Comparison of ENCODE assay signal across 30 cellular contexts in the genomic region with DNA sequence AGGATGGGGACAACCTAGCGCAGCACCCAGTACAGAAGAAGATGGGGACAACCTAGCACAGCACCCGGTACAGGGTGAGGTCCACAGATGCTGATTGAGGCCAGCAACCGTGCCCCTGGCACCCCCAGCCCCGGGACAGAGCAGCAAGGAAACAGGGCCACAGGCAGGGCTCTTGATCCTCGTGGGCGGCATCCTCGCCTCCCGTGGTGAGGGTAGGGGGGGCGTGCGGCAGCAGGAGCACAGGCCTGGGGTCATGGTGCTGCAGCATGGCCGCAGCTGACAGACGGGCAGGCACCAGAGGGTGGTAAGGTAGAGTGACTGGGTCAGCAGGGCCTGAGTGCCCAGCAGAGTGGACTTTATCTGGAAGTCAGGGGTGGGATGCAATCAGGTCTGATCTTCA.
DNase-seq lines count a peak whose midpoint lies in the region; ATAC-seq, FAIRE-seq and TF ChIP-seq lines count a peak whose summit lies in the region.
"Had no signal": no experiment of that assay in that cellular context is flagged by ENCODE, and none has a peak within 500 bp of the region (broad histone marks: within the 10 kb centered on the region; RNA-seq: fewer than 3 reads in every experiment).

No MANE protein-coding gene starts in this region.

- H3K27me3 ChIP-seq in H1 (replicated peaks in 1 of 4; ENCODE audit: control insufficient read depth in 3 of 4, extremely low read depth in 1 of 4, insufficient read depth in 3 of 4, low read length in 3 of 4) (no peaks in the 10 kb centered on the region), neural progenitor cell (no peaks in the 10 kb centered on the region)
- H3K27me3 ChIP-seq: BE2C, BLaER1 had no signal

- peaks cover 8% of the 10 kb centered on the region for H3K27me3 Mint-ChIP-seq in neural progenitor cell (ENCODE audit: insufficient read depth, low read depth)
- H3K27me3 Mint-ChIP-seq in HFFc6 (ENCODE audit: insufficient read depth) = peaks cover 2% of the 10 kb centered on the region
- H3K27me3 Mint-ChIP-seq: CD4-positive, alpha-beta memory T cell; CD4-positive, CD25-positive, alpha-beta regulatory T cell; CD8-positive, alpha-beta memory T cell had no signal

- no peaks in the 10 kb centered on the region for H3K23me2 ChIP-seq in H1 (ENCODE audit: low read depth, low read length)

- H4K91ac ChIP-seq in H1 (replicated peaks; ENCODE audit: insufficient read length, low read length) = no peak overlapping the region

- H4K20me1 ChIP-seq in H1 (replicated peaks in 1 of 2; ENCODE audit: control insufficient read depth in 1 of 2, insufficient read depth in 2 of 2, low read length in 2 of 2) (no peaks in the 10 kb centered on the region), neural progenitor cell (ENCODE audit: low read depth) (no peaks in the 10 kb centered on the region)
- H4K20me1 ChIP-seq: BLaER1 had no signal

- H3K4me1 Mint-ChIP-seq in neural progenitor cell (no peaks in the 10 kb centered on the region), HFFc6 (ENCODE audit: low read depth) (no peaks in the 10 kb centered on the region)
- H3K4me1 Mint-ChIP-seq: CD14-positive monocyte; CD4-positive, alpha-beta memory T cell; CD4-positive, CD25-positive, alpha-beta regulatory T cell; CD8-positive, alpha-beta memory T cell had no signal

- POLR2A ChIA-PET in HEK293 (lab: Yijun Ruan, JAX) = no interaction called here
- POLR2A ChIA-PET in H1 (lab: Charles Lee; ENCODE audit: partially characterized antibody) = no interaction called here

- no peak overlapping the region for H3K14ac ChIP-seq in H1 (ENCODE audit: insufficient read length)

- no peak overlapping the region for H2BK5ac ChIP-seq in H1 (ENCODE audit: low read depth, low read length)

- H3K9me3 ChIP-seq in HEK293 (ENCODE audit: control insufficient read depth, insufficient read depth, low read depth, low read length) (no peaks in the 10 kb centered on the region), H1 (ENCODE audit: insufficient read depth in 2 of 2, low read depth in 1 of 2, low read length in 1 of 2) (no peaks in the 10 kb centered on the region), neural progenitor cell (ENCODE audit: low read depth) (no peaks in the 10 kb centered on the region)
- H3K9me3 ChIP-seq: BE2C, BLaER1 had no signal

- H3K36me3 ChIP-seq in HEK293 (ENCODE audit: control insufficient read depth in 2 of 2, insufficient read depth in 1 of 2, low read length in 2 of 2) (no peaks in the 10 kb centered on the region), H1 (ENCODE audit: control insufficient read depth in 2 of 4, insufficient read depth in 4 of 4, low read length in 3 of 4) (no peaks in the 10 kb centered on the region), neural progenitor cell (no peaks in the 10 kb centered on the region)
- H3K36me3 ChIP-seq: BE2C, BLaER1 had no signal

- H3K23ac ChIP-seq in H1 (ENCODE audit: insufficient read length) = no peak overlapping the region

- H2BK120ac ChIP-seq in H1 (replicated peaks; ENCODE audit: low read depth, low read length) = no peak overlapping the region

- no peak for FAIRE-seq in H1 (lab: Jason Lieb, UNC)
- FAIRE-seq: A204.1, GM12878, GM12892, GM18507, GM19239 had no signal

- no peaks in the 10 kb centered on the region for H3K79me1 ChIP-seq in H1 (ENCODE audit: low read depth, low read length)

- H3K79me2 ChIP-seq in H1 (ENCODE audit: control insufficient read depth in 1 of 2, insufficient read depth in 2 of 2, low read length in 2 of 2) (no peaks in the 10 kb centered on the region), neural progenitor cell (ENCODE audit: low read depth) (no peaks in the 10 kb centered on the region)

- H3K9me3 Mint-ChIP-seq in neural progenitor cell (no peaks in the 10 kb centered on the region), HFFc6 (peaks cover 9% of the 10 kb centered on the region; the same call in 1 of the 2 replicates)
- H3K9me3 Mint-ChIP-seq: CD4-positive, alpha-beta memory T cell; CD4-positive, CD25-positive, alpha-beta regulatory T cell; CD8-positive, alpha-beta memory T cell had no signal

- no peak overlapping the region for H3K4ac ChIP-seq in H1 (replicated peaks; ENCODE audit: insufficient read length, low read depth, low read length)

- H3K4me1 ChIP-seq in HEK293 (ENCODE audit: control insufficient read depth, insufficient read depth, low read length) (no peaks in the 10 kb centered on the region; the same call in 1 of the 2 replicates), H1 (replicated peaks in 1 of 4; ENCODE audit: control insufficient read depth in 3 of 4, insufficient read depth in 4 of 4, low read length in 3 of 4) (no peaks in the 10 kb centered on the region; a peak in 1 of 7 replicates), neural progenitor cell (no peaks in the 10 kb centered on the region)
- H3K4me1 ChIP-seq: BE2C, BLaER1 had no signal

- 88% methylated on average over 12 of the region's 12 CpGs; no CpG with 5 or more reads in 1 of the 2 experiments for WGBS in H1 (ENCODE audit: extremely low coverage in 1 of 2, insufficient coverage in 1 of 2, insufficient read length in 1 of 2, insufficient replicate concordance in 2 of 2, low coverage in 1 of 2, low lambda C conversion rate in 2 of 2, missing lambda C conversion rate in 1 of 2), 2 experiments

- H3K4me3 ChIP-seq in HEK293 (ENCODE audit: low read depth, low read length) (no peak overlapping the region), H1 (ENCODE audit: extremely low read depth in 1 of 4, insufficient read depth in 2 of 4, low read depth in 3 of 4, low read length in 4 of 4) (no peak overlapping the region), neural progenitor cell (no peak overlapping the region)
- H3K4me3 ChIP-seq: BLaER1, GM12878 had no signal

- DNase-seq in H1 (ENCODE audit: low read depth in 1 of 2, low spot score in 2 of 2) = no peak
- DNase-seq in neural progenitor cell (ENCODE audit: low spot score) = no peak
- DNase-seq in omental fat pad (ENCODE audit: low spot score) = no peak
- DNase-seq in HFFc6 = no peak
- no peak for DNase-seq in NCI-H1092 (lab: John Stamatoyannopoulos, UW)
- DNase-seq: 8988T; ACHN; BE2C; C1 segment of cervical spinal cord; CD4-positive, alpha-beta memory T cell; CD4-positive, CD25-positive, alpha-beta regulatory T cell; CD8-positive, alpha-beta memory T cell; COR-L47; DMS 273 treated with DMSO at 0.1 percent for 48 hours; DMS153; DMS53; DMS79; DND-41; EL; GDM1 had no signal

- H3K36me3 Mint-ChIP-seq in neural progenitor cell (no peaks in the 10 kb centered on the region), HFFc6 (ENCODE audit: low read depth) (no peaks in the 10 kb centered on the region)
- H3K36me3 Mint-ChIP-seq: CD14-positive monocyte; CD4-positive, alpha-beta memory T cell; CD4-positive, CD25-positive, alpha-beta regulatory T cell; CD8-positive, alpha-beta memory T cell had no signal

- no peak overlapping the region for H3K9ac ChIP-seq in H1 (replicated peaks in 1 of 4; ENCODE audit: extremely low read depth in 1 of 4, low read depth in 3 of 4, low read length in 3 of 4)
- H3K9ac ChIP-seq in neural progenitor cell = no peak overlapping the region
- H3K9ac ChIP-seq: BLaER1 had no signal

- TF ChIP-seq CTCF in HEK293 (tag by site-specific recombination; IDR thresholded peaks at IDR 0.05) (no peak), H1 (IDR thresholded peaks at IDR 0.05; ENCODE audit: control extremely low read depth in 1 of 3, insufficient read depth in 1 of 3, low read depth in 1 of 3, low read length in 3 of 3) (no peak), neural progenitor cell (IDR thresholded peaks at IDR 0.05) (no peak), omental fat pad (IDR thresholded peaks at IDR 0.05) (no peak), HFFc6 (IDR thresholded peaks at IDR 0.05) (no peak)

- H3K4me2 ChIP-seq in H1 (ENCODE audit: insufficient read depth in 1 of 2, low read depth in 2 of 2, low read length in 2 of 2) (no peak overlapping the region), neural progenitor cell (no peak overlapping the region)
- H3K4me2 ChIP-seq: BLaER1 had no signal

- peak overlapping the region; percentile 79; the same call in 1 of the 2 replicates for H4K8ac ChIP-seq in H1 (ENCODE audit: extremely low read depth, insufficient read depth, low read length)

- TF ChIP-seq RAD21 in H1 (IDR thresholded peaks at IDR 0.05 in 1 of 2, conservative IDR thresholded peaks at IDR 0.05 in 1 of 2; ENCODE audit: low read depth in 2 of 2, low read length in 2 of 2) = no peak

- H4K5ac ChIP-seq in H1 (ENCODE audit: insufficient read length, low read depth, low read length) = no peak overlapping the region

- H2BK12ac ChIP-seq in H1 (ENCODE audit: low read depth, low read length) = no peak overlapping the region

- no peak overlapping the region for H2AK5ac ChIP-seq in H1 (ENCODE audit: low read depth, low read length)

- H2BK15ac ChIP-seq in H1 (ENCODE audit: low read length) = no peak overlapping the region

- H3K4me3 Mint-ChIP-seq in neural progenitor cell (peak overlapping the region; percentile 27), HFFc6 (no peak overlapping the region)
- H3K4me3 Mint-ChIP-seq: CD14-positive monocyte; CD4-positive, alpha-beta memory T cell; CD4-positive, CD25-positive, alpha-beta regulatory T cell; CD8-positive, alpha-beta memory T cell had no signal

- TF ChIP-seq POLR2A in H1 (IDR thresholded peaks at IDR 0.05; ENCODE audit: control extremely low read depth in 1 of 2, low read depth in 2 of 2, low read length in 2 of 2) = no peak

- TF ChIP-seq EP300 in H1 (IDR thresholded peaks at IDR 0.05; ENCODE audit: borderline replicate concordance in 1 of 2, low read depth in 2 of 2, low read length in 2 of 2) = no peak

- H3K27ac ChIP-seq in HEK293 (ENCODE audit: extremely low read depth, low read depth, low read length) (no peak overlapping the region), H1 (ENCODE audit: low read depth, low read length) (no peak overlapping the region), neural progenitor cell (no peak overlapping the region)
- H3K27ac ChIP-seq: BLaER1 had no signal

- H2BK20ac ChIP-seq in H1 (ENCODE audit: low read length) = no peak overlapping the region

- H3F3A ChIP-seq in neural progenitor cell (ENCODE audit: low read depth) = no peaks in the 10 kb centered on the region

- ATAC-seq in omental fat pad (ENCODE audit: low FRiP score) (peak; percentile 4), GM18867 (IDR thresholded peaks at IDR 0.05; ENCODE audit: unreplicated experiment) (no peak), GM19463 (IDR thresholded peaks at IDR 0.05; ENCODE audit: unreplicated experiment) (no peak)
- ATAC-seq: GM12878 had no signal

- H3K18ac ChIP-seq in H1 (ENCODE audit: extremely low read depth, low read length) = no peak overlapping the region

- CTCF ChIA-PET in HEK293 (lab: Yijun Ruan, JAX) (interaction anchor here (0.6 kb wide), 1 partner anchor 136 kb away, joined by 4 read pairs; no protein-coding TSS in a partner anchor), H1 (lab: Charles Lee; ENCODE audit: partially characterized antibody) (interaction anchor here (2.2 kb wide), 1 partner anchor 94 kb away, joined by 5 read pairs; no protein-coding TSS in a partner anchor)

- H3K27ac Mint-ChIP-seq in neural progenitor cell (no peak overlapping the region), HFFc6 (no peak overlapping the region)
- H3K27ac Mint-ChIP-seq: CD4-positive, alpha-beta memory T cell; CD4-positive, CD25-positive, alpha-beta regulatory T cell; CD8-positive, alpha-beta memory T cell had no signal

- no peak overlapping the region for H3K56ac ChIP-seq in H1 (replicated peaks; ENCODE audit: insufficient read length, low read depth, low read length)

- H2AFZ ChIP-seq in H1 (ENCODE audit: low read length) (no peak overlapping the region), neural progenitor cell (replicated peaks) (no peak overlapping the region)
